In genomic region chr3:177711637-177712036, GRCh38 we compare ENCODE assay signal across 20 cellular contexts.
"Had no signal": no experiment of that assay in that cellular context is flagged by ENCODE, and none has a peak within 500 bp of the region (broad histone marks: within the 10 kb centered on the region; RNA-seq: fewer than 3 reads in every experiment).

No MANE protein-coding gene starts in this region.

- H3K9me3 Mint-ChIP-seq: activated CD4-positive, alpha-beta memory T cell treated with anti-CD3 and anti-CD28 coated beads, Interleukin-2, amount 10 ng/mL, durations not matched to agents 7 days and 5 days; stimulated activated naive CD8-positive, alpha-beta T cell treated with anti-CD3 and anti-CD28 coated beads, Interleukin-15, amount 100 ng/mL, for 72 hours; T-helper 2 cell treated with Interferon-gamma antibody and Interleukin-4, amounts not matched to agents 5 μg/mL and 100 μg/mL, for 36 hours had no signal

- H3K9me3 ChIP-seq: left lung, mucosa of descending colon, pancreas, right lobe of liver, suprapubic skin, transverse colon had no signal

- H3K27me3 ChIP-seq: hepatocyte, left lung, pancreas, right lobe of liver, suprapubic skin, transverse colon had no signal

- DNase-seq: activated CD4-positive, alpha-beta memory T cell treated with anti-CD3 and anti-CD28 coated beads, Interleukin-2, amount 10 ng/mL, durations not matched to agents 7 days and 5 days; activated CD4-positive, alpha-beta T cell treated with anti-CD3 and anti-CD28 coated beads for 48 hours; activated CD4-positive, CD25-positive, alpha-beta regulatory T cell; activated CD8-positive, alpha-beta memory T cell treated with anti-CD3 and anti-CD28 coated beads, Interleukin-2, amount 10 ng/mL, durations not matched to agents 7 days and 5 days; amniotic stem cell; foreskin fibroblast; kidney; left lung; mucosa of descending colon; naive B cell; pancreas; right lobe of liver; small intestine; stimulated activated CD4-positive, alpha-beta T cell treated with anti-CD3 and anti-CD28 coated beads, Interleukin-4, amount 100 ng/mL, for 1 hour; stimulated activated naive CD8-positive, alpha-beta T cell treated with anti-CD3 and anti-CD28 coated beads, Interleukin-15, amount 100 ng/mL, for 72 hours; transverse colon had no signal

- H3K36me3 ChIP-seq: left lung, pancreas, right lobe of liver, suprapubic skin, transverse colon had no signal

- H3K4me3 Mint-ChIP-seq: activated CD4-positive, alpha-beta memory T cell treated with anti-CD3 and anti-CD28 coated beads, Interleukin-2, amount 10 ng/mL, durations not matched to agents 7 days and 5 days; activated CD8-positive, alpha-beta memory T cell treated with anti-CD3 and anti-CD28 coated beads, Interleukin-2, amount 10 ng/mL, durations not matched to agents 7 days and 5 days; activated naive CD8-positive, alpha-beta T cell; naive B cell; stimulated activated naive CD8-positive, alpha-beta T cell treated with anti-CD3 and anti-CD28 coated beads, Interleukin-15, amount 100 ng/mL, for 72 hours; T-helper 2 cell treated with Interferon-gamma antibody and Interleukin-4, amounts not matched to agents 5 μg/mL and 100 μg/mL, for 36 hours had no signal

- H3K36me3 Mint-ChIP-seq: activated CD8-positive, alpha-beta memory T cell treated with anti-CD3 and anti-CD28 coated beads, Interleukin-2, amount 10 ng/mL, durations not matched to agents 7 days and 5 days; naive B cell had no signal

- H3K4me1 Mint-ChIP-seq: activated CD4-positive, alpha-beta memory T cell treated with anti-CD3 and anti-CD28 coated beads, Interleukin-2, amount 10 ng/mL, durations not matched to agents 7 days and 5 days; activated CD8-positive, alpha-beta memory T cell treated with anti-CD3 and anti-CD28 coated beads, Interleukin-2, amount 10 ng/mL, durations not matched to agents 7 days and 5 days had no signal

- H3K4me3 ChIP-seq: hepatocyte, left lung, mucosa of descending colon, pancreas, right lobe of liver, suprapubic skin, transverse colon had no signal

- H3K4me1 ChIP-seq: pancreas, right lobe of liver, transverse colon had no signal

- H3K27ac Mint-ChIP-seq: activated CD4-positive, alpha-beta memory T cell treated with anti-CD3 and anti-CD28 coated beads, Interleukin-2, amount 10 ng/mL, durations not matched to agents 7 days and 5 days; activated CD8-positive, alpha-beta memory T cell treated with anti-CD3 and anti-CD28 coated beads, Interleukin-2, amount 10 ng/mL, durations not matched to agents 7 days and 5 days; activated naive CD8-positive, alpha-beta T cell; stimulated activated naive CD8-positive, alpha-beta T cell treated with anti-CD3 and anti-CD28 coated beads, Interleukin-15, amount 100 ng/mL, for 72 hours; T-helper 2 cell treated with Interferon-gamma antibody and Interleukin-4, amounts not matched to agents 5 μg/mL and 100 μg/mL, for 36 hours had no signal

- FAIRE-seq: kidney, pancreas, small intestine had no signal

- H3K27me3 Mint-ChIP-seq: activated CD4-positive, alpha-beta memory T cell treated with anti-CD3 and anti-CD28 coated beads, Interleukin-2, amount 10 ng/mL, durations not matched to agents 7 days and 5 days; activated CD8-positive, alpha-beta memory T cell treated with anti-CD3 and anti-CD28 coated beads, Interleukin-2, amount 10 ng/mL, durations not matched to agents 7 days and 5 days; activated naive CD8-positive, alpha-beta T cell; naive B cell; stimulated activated naive CD8-positive, alpha-beta T cell treated with anti-CD3 and anti-CD28 coated beads, Interleukin-15, amount 100 ng/mL, for 72 hours had no signal

- H3K27ac ChIP-seq: hepatocyte, left lung, pancreas, right lobe of liver, suprapubic skin, transverse colon had no signal
